Comparison of ENCODE assay signal across 1 cellular context in genomic region chr20:32207211-32207625, GRCh38.
TF ChIP-seq lines count a peak whose summit lies in the region.

No MANE protein-coding gene starts in this region.

TF ChIP-seq in HepG2, 621 proteins besides CTCF, POLR2A, EP300 and RAD21 (continued from another document and continues in another):
- no peak for TF ChIP-seq ZNF280D (CRISPR knock-in tag; IDR thresholded peaks at IDR 0.05)
- no peak for TF ChIP-seq SP1 (IDR thresholded peaks at IDR 0.05)
- no peak for TF ChIP-seq SP1 (CRISPR knock-in tag; IDR thresholded peaks at IDR 0.05)
- no peak for TF ChIP-seq HMGXB3 (CRISPR knock-in tag; IDR thresholded peaks at IDR 0.05; ENCODE audit: borderline replicate concordance)
- 0 out of 2 replicates have a peak, but pooled peaks have one; percentile 58 for TF ChIP-seq KDM5A (IDR thresholded peaks at IDR 0.05; ENCODE audit: borderline replicate concordance, low read length)
- TF ChIP-seq RFX1 (IDR thresholded peaks at IDR 0.05), result no peak
- TF ChIP-seq ZNF704 (CRISPR knock-in tag; IDR thresholded peaks at IDR 0.05; ENCODE audit: borderline replicate concordance), result no peak
- TF ChIP-seq FLYWCH1 (CRISPR knock-in tag; IDR thresholded peaks at IDR 0.05), result peak; percentile 95
- TF ChIP-seq ELK4 (CRISPR knock-in tag; IDR thresholded peaks at IDR 0.05; ENCODE audit: borderline replicate concordance), result no peak
- no peak for TF ChIP-seq ZNF713 (CRISPR knock-in tag; IDR thresholded peaks at IDR 0.05)
- TF ChIP-seq HOMEZ (CRISPR knock-in tag; IDR thresholded peaks at IDR 0.05; ENCODE audit: low read depth), result no peak
- TF ChIP-seq ZNF432 (CRISPR knock-in tag; IDR thresholded peaks at IDR 0.05; ENCODE audit: borderline replicate concordance), result no peak; the same call in 1 of the 2 replicates
- no peak for TF ChIP-seq HMGXB4 (CRISPR knock-in tag; IDR thresholded peaks at IDR 0.05; ENCODE audit: borderline replicate concordance in 1 of 2, low read depth in 1 of 2)
- no peak; the same call in 1 of the 2 replicates for TF ChIP-seq DZIP1 (CRISPR knock-in tag; IDR thresholded peaks at IDR 0.05)
- TF ChIP-seq NFKBIZ (CRISPR knock-in tag; IDR thresholded peaks at IDR 0.05), result no peak
- TF ChIP-seq HOXA5 (CRISPR knock-in tag; IDR thresholded peaks at IDR 0.05), result no peak
- no peak for TF ChIP-seq STAG1 (CRISPR knock-in tag; IDR thresholded peaks at IDR 0.05)
- no peak for TF ChIP-seq FOXK2 (IDR thresholded peaks at IDR 0.05)
- no peak for TF ChIP-seq KLF13 (CRISPR knock-in tag; IDR thresholded peaks at IDR 0.05)
- no peak for TF ChIP-seq ZNF83 (CRISPR knock-in tag; IDR thresholded peaks at IDR 0.05; ENCODE audit: borderline replicate concordance)
- no peak for TF ChIP-seq ZGPAT (CRISPR knock-in tag; IDR thresholded peaks at IDR 0.05)
- TF ChIP-seq AHDC1 (CRISPR knock-in tag; IDR thresholded peaks at IDR 0.05; ENCODE audit: borderline replicate concordance), result no peak
